Comparison of ENCODE assay signal across 8 cellular contexts in the genomic region with DNA sequence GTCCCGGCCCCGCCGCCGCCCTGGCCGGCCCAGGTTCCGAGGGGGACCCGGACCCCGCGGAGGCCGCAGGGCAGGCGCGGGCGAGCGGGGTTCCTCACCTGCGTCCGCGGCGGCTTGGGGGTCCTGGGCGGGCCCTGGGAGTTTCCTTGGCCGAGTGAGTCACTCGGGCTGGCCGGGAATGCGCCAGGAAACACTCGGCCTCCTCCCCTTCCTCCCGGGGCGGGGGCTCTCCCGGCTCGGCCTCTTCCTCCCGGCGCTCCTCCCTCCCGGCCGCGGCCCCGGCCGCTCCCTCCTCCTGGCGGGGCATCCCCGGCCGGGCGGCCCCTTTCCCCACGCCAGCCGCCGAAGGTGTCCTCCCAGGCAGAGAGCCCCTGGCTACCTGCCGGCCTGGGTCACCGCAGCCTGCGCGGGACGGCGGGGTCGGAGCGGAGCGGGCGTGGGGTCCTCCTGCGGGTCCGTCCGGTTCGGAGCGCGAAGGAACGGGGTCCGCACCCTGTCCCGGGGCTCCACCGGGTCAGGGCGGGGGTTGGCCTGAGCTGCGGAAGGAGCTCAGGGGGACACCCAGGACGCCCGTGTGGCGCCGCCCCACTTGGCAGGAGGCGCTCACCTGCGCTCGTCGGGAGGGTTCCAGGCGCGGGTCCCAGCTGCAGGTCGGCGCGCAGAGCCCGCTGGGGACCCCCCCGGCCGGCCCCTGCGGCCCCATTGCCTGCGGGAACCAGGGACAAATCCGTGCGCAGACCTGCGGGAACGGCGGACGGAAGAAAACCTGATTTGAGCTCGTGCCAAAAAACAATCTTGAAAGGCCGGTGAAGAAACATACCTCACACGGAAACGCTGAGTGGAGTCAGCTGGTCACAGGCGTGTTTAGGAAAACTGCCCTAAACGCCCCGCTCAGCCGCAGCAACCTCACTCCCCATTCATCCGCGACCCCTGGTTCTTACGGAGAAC. TPM values are rescaled to one million over a fixed set of nuclear protein-coding genes. Genes with fewer than 3 reads are reported as not detected.
DNase-seq lines count a peak whose midpoint lies in the region; ATAC-seq and TF ChIP-seq lines count a peak whose summit lies in the region.

A gene (minus strand): TSS at position 180 of the 948 bp plus-strand sequence. CDS start 33,083 bp downstream, outside the sequence.

- peak within 1 kb of the TSS; percentile 87 for H3K27ac ChIP-seq in fibroblast of lung (ENCODE audit: insufficient read depth, low read length)
- peak within 1 kb of the TSS; percentile 89 for H3K27ac ChIP-seq in muscle layer of colon (ENCODE audit: low read depth, low read length)
- H3K27ac ChIP-seq in tibial nerve: peak within 1 kb of the TSS; percentile 55 to 91 (median 85)

- H3K9me3 Mint-ChIP-seq in activated naive CD4-positive, alpha-beta T cell treated with anti-CD3 and anti-CD28 coated beads for 36 hours: no peaks in the 10 kb centered on the region

- intact Hi-C loops in activated naive CD4-positive, alpha-beta T cell treated with anti-CD3 and anti-CD28 coated beads for 36 hours (cut with micrococcal nuclease): loop anchor here (2.0 kb wide), 1 partner anchor 58 kb away; a partner anchor contains a TSS

- H3K27me3 ChIP-seq in fibroblast of lung (ENCODE audit: control insufficient read depth, insufficient read depth, low read length): no peaks in the 10 kb centered on the region
- H3K27me3 ChIP-seq in muscle layer of colon (ENCODE audit: control insufficient read depth in 1 of 2, insufficient read depth in 2 of 2, low read length in 2 of 2): no peaks in the 10 kb centered on the region
- H3K27me3 ChIP-seq in tibial nerve: no peaks in the 10 kb centered on the region

- peak; percentile 79 for ATAC-seq in HG02642 (IDR thresholded peaks at IDR 0.05; ENCODE audit: poor library complexity, unreplicated experiment)

- no peaks in the 10 kb centered on the region for H3K4me1 ChIP-seq in fibroblast of lung (ENCODE audit: control insufficient read depth, extremely low read depth, insufficient read depth, low read length)
- H3K4me1 ChIP-seq in muscle layer of colon (ENCODE audit: insufficient read depth, low read length): peaks cover 4% of the 10 kb centered on the region
- peaks cover 0 to 22% (median 7%) of the 10 kb centered on the region in 4 donors for H3K4me1 ChIP-seq in tibial nerve

- H3K27ac Mint-ChIP-seq in activated naive CD4-positive, alpha-beta T cell treated with anti-CD3 and anti-CD28 coated beads for 36 hours: no peak within 1 kb of the TSS

- DNase-seq in activated naive CD4-positive, alpha-beta T cell treated with anti-CD3 and anti-CD28 coated beads for 36 hours: peak; percentile 52
- DNase-seq in activated naive CD4-positive, alpha-beta T cell (lab: John Stamatoyannopoulos, UW): no peak
- DNase-seq in NCI-H2171 treated with DMSO at 0.1 percent for 48 hours (lab: John Stamatoyannopoulos, UW) (peak; percentile 46), fibroblast of lung (ENCODE audit: low read depth in 2 of 2) (peak; percentile 81 to 88), tibial nerve (ENCODE audit: low spot score in 2 of 2) (peak; percentile 66 to 69)
- peak; percentile 63 for DNase-seq in activated CD8-positive, alpha-beta memory T cell treated with anti-CD3 and anti-CD28 coated beads, Interleukin-2, amount 50 U/mL, for 48 hours

- TF ChIP-seq EP300 in tibial nerve (IDR thresholded peaks at IDR 0.05): peak in 1 of 2 donors; percentile 57

- H3K36me3 ChIP-seq in fibroblast of lung (ENCODE audit: control insufficient read depth, insufficient read depth, low read length): no peaks in the 10 kb centered on the region
- no peaks in the 10 kb centered on the region for H3K36me3 ChIP-seq in muscle layer of colon (ENCODE audit: insufficient read depth, low read length)
- no peaks in the 10 kb centered on the region for H3K36me3 ChIP-seq in tibial nerve

- no peaks in the 10 kb centered on the region for H3K9me3 ChIP-seq in fibroblast of lung (ENCODE audit: control insufficient read depth, insufficient read depth, low read depth, low read length)
- H3K9me3 ChIP-seq in muscle layer of colon (ENCODE audit: low read length): no peaks in the 10 kb centered on the region
- H3K9me3 ChIP-seq in tibial nerve: no peaks in the 10 kb centered on the region

- TF ChIP-seq CTCF in fibroblast of lung (conservative IDR thresholded peaks at IDR 0.05 in 1 of 2, IDR thresholded peaks at IDR 0.05 in 1 of 2; ENCODE audit: low read depth in 1 of 2, low read length in 2 of 2) (no peak), tibial nerve (IDR thresholded peaks at IDR 0.05) (no peak)

- CTCF ChIA-PET in activated naive CD4-positive, alpha-beta T cell treated with anti-CD3 and anti-CD28 coated beads for 36 hours (lab: Charles Lee): interaction anchor here (1.0 kb wide), 1 partner anchor 59 kb away, joined by 3 read pairs; a partner anchor contains a TSS

- peak within 1 kb of the TSS; percentile 91 for H3K4me3 Mint-ChIP-seq in activated naive CD4-positive, alpha-beta T cell treated with anti-CD3 and anti-CD28 coated beads for 36 hours

- H3K4me2 ChIP-seq in fibroblast of lung (ENCODE audit: extremely low read depth, insufficient read depth, low read length): peak within 1 kb of the TSS; percentile 99

- peak within 1 kb of the TSS; percentile 77 to 99 (median 98) for H3K4me3 ChIP-seq in fibroblast of lung (replicated peaks in 1 of 4; ENCODE audit: control extremely low read depth in 1 of 4, insufficient read depth in 1 of 4, low read depth in 3 of 4, low read length in 4 of 4)
- H3K4me3 ChIP-seq in muscle layer of colon (ENCODE audit: low read depth in 1 of 2, low read length in 2 of 2): peak within 1 kb of the TSS; percentile 94 to 97
- peak within 1 kb of the TSS; percentile 72 to 76 (median 76) for H3K4me3 ChIP-seq in tibial nerve

- peaks cover 3% of the 10 kb centered on the region for H3K36me3 Mint-ChIP-seq in activated naive CD4-positive, alpha-beta T cell treated with anti-CD3 and anti-CD28 coated beads for 36 hours (ENCODE audit: low read depth)

- 3% methylated on average over 29 to 32 of the region's 99 CpGs for WGBS in tibial nerve, 2 donors

- H3K9ac ChIP-seq in fibroblast of lung (ENCODE audit: insufficient read depth, low read length) (peak within 1 kb of the TSS; percentile 73), muscle layer of colon (ENCODE audit: low read length) (peak within 1 kb of the TSS; percentile 87)

- H3K4me1 Mint-ChIP-seq in activated naive CD4-positive, alpha-beta T cell treated with anti-CD3 and anti-CD28 coated beads for 36 hours (ENCODE audit: low read depth): peaks cover 6% of the 10 kb centered on the region

- TF ChIP-seq POLR2A in tibial nerve (IDR thresholded peaks at IDR 0.05): peak in 1 of 2 donors; percentile 51

- H3K79me2 ChIP-seq in fibroblast of lung (ENCODE audit: control insufficient read depth, insufficient read depth, low read length): peaks cover 39% of the 10 kb centered on the region

- peak within 1 kb of the TSS; percentile 88 for H2AFZ ChIP-seq in fibroblast of lung (ENCODE audit: low read length)

- peaks cover 20% of the 10 kb centered on the region for H3K27me3 Mint-ChIP-seq in activated naive CD4-positive, alpha-beta T cell treated with anti-CD3 and anti-CD28 coated beads for 36 hours (ENCODE audit: low read depth)

- H4K20me1 ChIP-seq in fibroblast of lung (ENCODE audit: control insufficient read depth, extremely low read depth, insufficient read depth, low read length): no peaks in the 10 kb centered on the region

RNA-seq across cellular contexts. Expression of the gene that starts here (rescaled TPM):
- 10 to 100 TPM; 34.0 to 35.1 TPM for total RNA-seq in activated naive CD4-positive, alpha-beta T cell treated with anti-CD3 and anti-CD28 coated beads for 36 hours
- total RNA-seq in fibroblast of lung (63.9 and 102 TPM in 2 replicates), tibial nerve (100 to 1,000 TPM in 2 of 4 donors, 10 to 100 TPM in 2; 77.4 to 121 (median 101) TPM)
- polyA plus RNA-seq in fibroblast of lung: 59.4 and 83.2 TPM in 2 replicates
- polyA plus RNA-seq in fibroblast of lung (2012): 83.8 and 109 TPM in 2 replicates
- 383 and 476 TPM in 2 replicates for polyA minus RNA-seq in fibroblast of lung (ENCODE audit: low replicate concordance)

Comparison
In these comparisons a context has a peak if more than half of its experiments do, and no peak if none do; other contexts are left out.
1. DNase-seq: peak in activated naive CD4-positive, alpha-beta T cell treated with anti-CD3 and anti-CD28 coated beads for 36 hours (single experiment), NCI-H2171 treated with DMSO at 0.1 percent for 48 hours (single experiment), activated CD8-positive, alpha-beta memory T cell treated with anti-CD3 and anti-CD28 coated beads, Interleukin-2, amount 50 U/mL, for 48 hours (single experiment), fibroblast of lung (2 of 2) and tibial nerve (2 of 2); none in activated naive CD4-positive, alpha-beta T cell (0 of 4).
2. Peak in every context shown above with its lines, with median percentiles within 50 percentile points of each other: H3K27ac ChIP-seq and H3K4me3 ChIP-seq.